11 cellular contexts compared by ENCODE assay signal in the genomic region with DNA sequence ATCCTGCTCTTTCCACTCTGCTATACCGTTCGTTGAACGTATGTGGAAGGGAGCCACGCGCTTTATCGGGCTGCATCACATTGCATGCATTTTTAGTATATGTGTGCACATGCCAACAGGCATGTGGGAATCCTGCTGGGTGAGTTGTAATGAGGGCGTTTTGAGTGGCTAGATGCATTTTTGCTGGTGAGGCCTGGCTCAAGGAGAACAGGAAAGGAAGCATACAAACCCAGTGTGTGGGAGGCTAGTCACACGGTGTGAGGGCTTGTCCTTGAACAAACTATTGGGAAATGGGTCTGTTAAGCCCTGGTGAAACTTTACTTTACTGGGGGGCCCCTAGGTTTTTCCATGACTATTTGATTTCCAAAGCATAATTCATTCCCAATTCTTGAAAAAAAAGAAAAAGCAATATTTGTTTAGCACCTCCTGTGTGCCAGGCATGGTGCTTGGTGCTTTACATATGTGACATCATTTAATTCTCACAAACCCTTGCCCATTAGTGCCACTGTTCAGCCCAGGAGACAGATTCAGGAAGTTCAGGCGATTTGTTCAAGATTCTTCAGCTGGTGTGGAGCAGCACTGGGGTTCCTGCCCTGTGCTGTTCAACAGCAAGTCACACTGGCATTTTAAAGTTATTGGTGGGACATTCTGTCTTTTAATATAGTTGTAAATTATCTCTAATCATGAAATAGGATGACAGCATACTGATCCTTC. TPM values are rescaled to one million over a fixed set of nuclear protein-coding genes. Genes with fewer than 3 reads are reported as not detected.
DNase-seq lines count a peak whose midpoint lies in the region; ATAC-seq and TF ChIP-seq lines count a peak whose summit lies in the region.
"Had no signal": no experiment of that assay in that cellular context is flagged by ENCODE, and none has a peak within 500 bp of the region (broad histone marks: within the 10 kb centered on the region; RNA-seq: fewer than 3 reads in every experiment).

No MANE protein-coding gene starts in this region.

- CTCF ChIA-PET in CD8-positive, alpha-beta memory T cell (lab: Charles Lee): interaction anchor here (0.6 to 1.1 kb wide), 2 partner anchors 29 to 39 kb away, joined by 3 read pairs; no protein-coding TSS in a partner anchor

- H3K4me1 ChIP-seq in CD8-positive, alpha-beta memory T cell (ENCODE audit: insufficient read depth, low read length): peaks cover 19% of the 10 kb centered on the region
- H3K4me1 ChIP-seq in fibroblast of lung (ENCODE audit: control insufficient read depth, extremely low read depth, insufficient read depth, low read length): no peaks in the 10 kb centered on the region

- no peaks in the 10 kb centered on the region for H3K9me3 ChIP-seq in CD8-positive, alpha-beta memory T cell (ENCODE audit: low read length)
- H3K9me3 ChIP-seq in fibroblast of lung (ENCODE audit: control insufficient read depth, insufficient read depth, low read depth, low read length) (no peaks in the 10 kb centered on the region), MG63 (no peaks in the 10 kb centered on the region)

- POLR2A ChIA-PET in CD8-positive, alpha-beta memory T cell (lab: Charles Lee): no interaction called here

- no peaks in the 10 kb centered on the region for H3K27me3 ChIP-seq in CD8-positive, alpha-beta memory T cell (ENCODE audit: insufficient read depth, low read length, poor library complexity, severe bottlenecking)
- no peaks in the 10 kb centered on the region for H3K27me3 ChIP-seq in fibroblast of lung (ENCODE audit: control insufficient read depth, insufficient read depth, low read length)
- H3K27me3 ChIP-seq in MG63: no peaks in the 10 kb centered on the region

- H3K27ac Mint-ChIP-seq in CD8-positive, alpha-beta memory T cell: peak overlapping the region; percentile 1 to 96 (median 73)

- no peak overlapping the region for H3K4me3 ChIP-seq in CD8-positive, alpha-beta memory T cell (ENCODE audit: low read length)
- no peak overlapping the region for H3K4me3 ChIP-seq in fibroblast of lung (replicated peaks in 1 of 4; ENCODE audit: control extremely low read depth in 1 of 4, insufficient read depth in 1 of 4, low read depth in 3 of 4, low read length in 4 of 4)
- H3K4me3 ChIP-seq in MG63: no peak overlapping the region

- no peak for DNase-seq in CD8-positive, alpha-beta memory T cell
- peak; percentile 55 for DNase-seq in SKM-1 treated with dmso at 0.1 percent for 144 hours (lab: John Stamatoyannopoulos, UW; ENCODE audit: unreplicated experiment)
- DNase-seq in fibroblast of lung (ENCODE audit: low read depth in 2 of 2): peak; percentile 27 to 84
- peak; percentile 61 for DNase-seq in renal cortical epithelial cell (ENCODE audit: low read depth)
- DNase-seq in MG63: no peak
- DNase-seq in stimulated activated CD4-positive, alpha-beta T cell treated with anti-CD3 and anti-CD28 coated beads, Interleukin-4, amount 100 ng/mL, for 4 hours: no peak
- DNase-seq: NCI-H526, SW 1271 had no signal

- H3K4me1 Mint-ChIP-seq in CD8-positive, alpha-beta memory T cell: peaks cover 29 to 53% (median 50%) of the 10 kb centered on the region in 3 donors

- H3K9ac ChIP-seq in fibroblast of lung (ENCODE audit: insufficient read depth, low read length): no peak overlapping the region
- H3K9ac ChIP-seq: KMS-11 had no signal

- H3K27ac ChIP-seq in CD8-positive, alpha-beta memory T cell (ENCODE audit: low read depth, low read length): no peak overlapping the region
- no peak overlapping the region for H3K27ac ChIP-seq in fibroblast of lung (ENCODE audit: insufficient read depth, low read length)
- H3K27ac ChIP-seq: KMS-11 had no signal

- no peak for ATAC-seq in HG03175 (IDR thresholded peaks at IDR 0.05; ENCODE audit: unreplicated experiment)
- ATAC-seq in HG02970 (IDR thresholded peaks at IDR 0.05; ENCODE audit: low FRiP score, unreplicated experiment): no peak

- no peaks in the 10 kb centered on the region for H3K9me3 Mint-ChIP-seq in CD8-positive, alpha-beta memory T cell

- no peak overlapping the region for H3K4me2 ChIP-seq in fibroblast of lung (ENCODE audit: extremely low read depth, insufficient read depth, low read length)
- H3K4me2 ChIP-seq: KMS-11 had no signal

- no peak overlapping the region for H3K4me3 Mint-ChIP-seq in CD8-positive, alpha-beta memory T cell

- peaks cover 4 to 12% (median 10%) of the 10 kb centered on the region in 3 donors for H3K36me3 Mint-ChIP-seq in CD8-positive, alpha-beta memory T cell

- TF ChIP-seq CTCF in fibroblast of lung (conservative IDR thresholded peaks at IDR 0.05 in 1 of 2, IDR thresholded peaks at IDR 0.05 in 1 of 2; ENCODE audit: low read depth in 1 of 2, low read length in 2 of 2): no peak

- H2AFZ ChIP-seq in fibroblast of lung (ENCODE audit: low read length): no peak overlapping the region

- no peaks in the 10 kb centered on the region for H3K79me2 ChIP-seq in fibroblast of lung (ENCODE audit: control insufficient read depth, insufficient read depth, low read length)

- no peaks in the 10 kb centered on the region for H3K36me3 ChIP-seq in CD8-positive, alpha-beta memory T cell (ENCODE audit: insufficient read depth, low read length)
- H3K36me3 ChIP-seq in fibroblast of lung (ENCODE audit: control insufficient read depth, insufficient read depth, low read length) (no peaks in the 10 kb centered on the region), MG63 (no peaks in the 10 kb centered on the region)

- H3K27me3 Mint-ChIP-seq in CD8-positive, alpha-beta memory T cell: no peaks in the 10 kb centered on the region

- H4K20me1 ChIP-seq in fibroblast of lung (ENCODE audit: control insufficient read depth, extremely low read depth, insufficient read depth, low read length): no peaks in the 10 kb centered on the region

RNA-seq across cellular contexts. Expression of gene JUN, which starts 25.6 kb away (rescaled TPM):
- 10 to 100 TPM; 25.5 to 27.7 TPM for total RNA-seq in CD8-positive, alpha-beta memory T cell
- 163 TPM for polyA plus RNA-seq in CD8-positive, alpha-beta memory T cell
- total RNA-seq in fibroblast of lung (112 and 145 TPM in 2 replicates), renal cortical epithelial cell (104 and 154 TPM in 2 replicates)
- 22.6 and 73.7 TPM in 2 replicates for polyA plus RNA-seq in fibroblast of lung
- 39.2 and 112 TPM in 2 replicates for polyA plus RNA-seq in fibroblast of lung (2012)
- 34.1 and 57.9 TPM in 2 replicates for polyA minus RNA-seq in fibroblast of lung (ENCODE audit: low replicate concordance)
- total RNA-seq in MG63 (2014; rRNA removed; shearing (Covaris generic); ENCODE audit: low replicate concordance): 104 and 126 TPM in 2 replicates

Comparison
In these comparisons a context has a peak if more than half of its experiments do, and no peak if none do; other contexts are left out.
1. DNase-seq: peak in SKM-1 treated with dmso at 0.1 percent for 144 hours (single experiment), fibroblast of lung (2 of 2) and renal cortical epithelial cell (single experiment); none in CD8-positive, alpha-beta memory T cell (0 of 5), MG63 (single experiment) and stimulated activated CD4-positive, alpha-beta T cell treated with anti-CD3 and anti-CD28 coated beads, Interleukin-4, amount 100 ng/mL, for 4 hours (0 of 2).